ENCODE assay signal across 10 cellular contexts in the genomic region with DNA sequence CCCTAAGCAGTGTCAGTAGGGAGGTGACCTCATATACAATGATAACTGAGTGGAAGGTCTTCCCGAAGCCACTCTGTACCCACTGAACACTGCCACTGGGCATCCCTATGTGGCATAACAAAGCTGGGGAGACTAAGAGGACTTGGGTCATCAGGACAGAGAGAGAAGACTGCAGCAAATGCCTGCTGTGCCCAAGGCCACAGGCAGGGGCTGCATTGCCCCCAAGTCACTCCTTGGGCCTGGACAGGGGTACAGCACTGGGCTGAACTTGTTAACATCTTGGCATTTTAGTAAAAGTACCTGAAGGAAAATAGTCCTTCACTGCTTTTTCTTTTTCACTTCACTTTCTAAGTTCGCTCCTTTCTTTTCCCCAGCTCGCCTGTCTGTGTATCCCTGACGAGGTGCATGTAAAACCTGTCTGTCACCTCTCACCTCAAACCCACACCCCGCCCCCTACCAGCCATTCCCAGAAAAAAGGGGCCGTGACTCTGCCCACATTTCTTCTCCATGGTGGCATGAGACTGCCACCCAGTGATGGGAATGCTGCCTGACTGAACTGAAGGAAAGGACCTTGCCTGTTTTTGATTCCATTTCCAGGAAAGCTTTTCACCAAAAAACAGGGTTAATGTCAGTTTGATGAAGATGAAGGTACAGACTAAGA.
DNase-seq lines count a peak whose midpoint lies in the region; ATAC-seq and TF ChIP-seq lines count a peak whose summit lies in the region.
"Had no signal": no experiment of that assay in that cellular context is flagged by ENCODE, and none has a peak within 500 bp of the region (broad histone marks: within the 10 kb centered on the region; RNA-seq: fewer than 3 reads in every experiment).

No MANE protein-coding gene starts in this region.

- H3K36me3 Mint-ChIP-seq in stimulated activated effector memory CD8-positive, alpha-beta T cell treated with anti-CD3 and anti-CD28 coated beads, Interleukin-12 subunit alpha, Interleukin-12 subunit beta, amount 100 ng/mL, for 72 hours, result no peaks in the 10 kb centered on the region
- H3K36me3 Mint-ChIP-seq: naive B cell had no signal

- peak; percentile 65 for TF ChIP-seq CTCF in foreskin fibroblast (IDR thresholded peaks at IDR 0.05; ENCODE audit: low read depth, low read length)

- no peaks in the 10 kb centered on the region for H3K4me1 Mint-ChIP-seq in stimulated activated effector memory CD8-positive, alpha-beta T cell treated with anti-CD3 and anti-CD28 coated beads, Interleukin-12 subunit alpha, Interleukin-12 subunit beta, amount 100 ng/mL, for 72 hours
- H3K4me1 Mint-ChIP-seq: naive B cell had no signal

- no peak overlapping the region for H3K4me3 Mint-ChIP-seq in stimulated activated effector memory CD8-positive, alpha-beta T cell treated with anti-CD3 and anti-CD28 coated beads, Interleukin-12 subunit alpha, Interleukin-12 subunit beta, amount 100 ng/mL, for 72 hours
- H3K4me3 Mint-ChIP-seq: CD4-positive, CD25-positive, alpha-beta regulatory T cell; naive B cell had no signal

- ATAC-seq in stimulated activated effector memory CD8-positive, alpha-beta T cell treated with anti-CD3 and anti-CD28 coated beads, Interleukin-12 subunit alpha, Interleukin-12 subunit beta, amount 100 ng/mL, for 72 hours, result no peak
- no peak for ATAC-seq in GM19395 (IDR thresholded peaks at IDR 0.05; ENCODE audit: unreplicated experiment)

- H3K4me3 ChIP-seq in foreskin fibroblast (ENCODE audit: low read depth in 1 of 2, low read length in 2 of 2), result no peak overlapping the region

- H3K27ac Mint-ChIP-seq in stimulated activated effector memory CD8-positive, alpha-beta T cell treated with anti-CD3 and anti-CD28 coated beads, Interleukin-12 subunit alpha, Interleukin-12 subunit beta, amount 100 ng/mL, for 72 hours, result peak overlapping the region; percentile 72

- DNase-seq in NCI-H446 (lab: John Stamatoyannopoulos, UW), result peak; percentile 7 to 44
- no peak for DNase-seq in NCI-H446 treated with DMSO at 0.1 percent for 48 hours (lab: John Stamatoyannopoulos, UW)
- peak; percentile 38 for DNase-seq in RKO (ENCODE audit: low spot score)
- DNase-seq in foreskin fibroblast, result peak; percentile 29 to 76
- no peak for DNase-seq in stimulated activated effector memory CD8-positive, alpha-beta T cell treated with anti-CD3 and anti-CD28 coated beads, Interleukin-12 subunit alpha, Interleukin-12 subunit beta, amount 100 ng/mL, for 72 hours (ENCODE audit: low spot score in 2 of 2)
- DNase-seq in NCI-H1048 (lab: John Stamatoyannopoulos, UW), result no peak
- no peak for DNase-seq in activated CD4-positive, alpha-beta T cell treated with anti-CD3 and anti-CD28 coated beads for 1 hour
- DNase-seq: CD4-positive, CD25-positive, alpha-beta regulatory T cell; naive B cell had no signal

- H3K9me3 Mint-ChIP-seq in stimulated activated effector memory CD8-positive, alpha-beta T cell treated with anti-CD3 and anti-CD28 coated beads, Interleukin-12 subunit alpha, Interleukin-12 subunit beta, amount 100 ng/mL, for 72 hours, result no peaks in the 10 kb centered on the region
- H3K9me3 Mint-ChIP-seq: CD4-positive, CD25-positive, alpha-beta regulatory T cell; naive B cell had no signal

Comparison
In these comparisons a context has a peak if more than half of its experiments do, and no peak if none do; other contexts are left out.
1. DNase-seq: peak in NCI-H446 (2 of 2), RKO (single experiment) and foreskin fibroblast (2 of 2); none in NCI-H446 treated with DMSO at 0.1 percent for 48 hours (single experiment), stimulated activated effector memory CD8-positive, alpha-beta T cell treated with anti-CD3 and anti-CD28 coated beads, Interleukin-12 subunit alpha, Interleukin-12 subunit beta, amount 100 ng/mL, for 72 hours (0 of 2), NCI-H1048 (single experiment) and activated CD4-positive, alpha-beta T cell treated with anti-CD3 and anti-CD28 coated beads for 1 hour (single experiment).